In the genomic region with DNA sequence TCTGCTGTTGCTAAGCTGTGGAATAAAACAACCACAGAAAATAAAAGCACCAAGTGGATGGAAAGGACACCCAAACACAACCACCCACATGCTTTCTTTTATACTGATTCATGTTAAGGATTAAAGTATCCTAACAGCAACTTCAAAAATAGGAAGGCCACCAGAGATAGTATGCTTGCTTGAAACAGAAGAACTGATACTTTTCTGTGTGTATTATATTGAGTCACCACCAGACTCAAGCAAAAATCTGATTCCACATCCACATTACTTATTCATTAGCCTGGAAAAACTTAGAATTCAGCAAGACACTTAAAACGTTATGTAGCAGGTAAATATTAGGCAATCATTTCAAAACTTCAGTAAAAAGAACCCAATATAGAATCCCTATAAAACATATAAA, we compare ENCODE assay signal across 2 cellular contexts.
TF ChIP-seq lines count a peak whose summit lies in the region.

No MANE protein-coding gene starts in this region.

TF ChIP-seq in GM12891, 5 proteins besides CTCF, POLR2A, EP300 and RAD21 (continued from another document):
- no peak for TF ChIP-seq POU2F2 (IDR thresholded peaks at IDR 0.05; ENCODE audit: low read depth, low read length)

TF ChIP-seq in IMR-90, 13 proteins besides CTCF, POLR2A, EP300 and RAD21 (continued from another document):
- no peak for TF ChIP-seq RCOR1 (IDR thresholded peaks at IDR 0.05; ENCODE audit: insufficient replicate concordance, low read length)
- TF ChIP-seq, protein P1, sequence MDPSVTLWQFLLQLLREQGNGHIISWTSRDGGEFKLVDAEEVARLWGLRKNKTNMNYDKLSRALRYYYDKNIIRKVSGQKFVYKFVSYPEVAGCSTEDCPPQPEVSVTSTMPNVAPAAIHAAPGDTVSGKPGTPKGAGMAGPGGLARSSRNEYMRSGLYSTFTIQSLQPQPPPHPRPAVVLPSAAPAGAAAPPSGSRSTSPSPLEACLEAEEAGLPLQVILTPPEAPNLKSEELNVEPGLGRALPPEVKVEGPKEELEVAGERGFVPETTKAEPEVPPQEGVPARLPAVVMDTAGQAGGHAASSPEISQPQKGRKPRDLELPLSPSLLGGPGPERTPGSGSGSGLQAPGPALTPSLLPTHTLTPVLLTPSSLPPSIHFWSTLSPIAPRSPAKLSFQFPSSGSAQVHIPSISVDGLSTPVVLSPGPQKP (IDR thresholded peaks at IDR 0.05; ENCODE audit: borderline replicate concordance, low read depth, low read length): no peak
